In the genomic region with DNA sequence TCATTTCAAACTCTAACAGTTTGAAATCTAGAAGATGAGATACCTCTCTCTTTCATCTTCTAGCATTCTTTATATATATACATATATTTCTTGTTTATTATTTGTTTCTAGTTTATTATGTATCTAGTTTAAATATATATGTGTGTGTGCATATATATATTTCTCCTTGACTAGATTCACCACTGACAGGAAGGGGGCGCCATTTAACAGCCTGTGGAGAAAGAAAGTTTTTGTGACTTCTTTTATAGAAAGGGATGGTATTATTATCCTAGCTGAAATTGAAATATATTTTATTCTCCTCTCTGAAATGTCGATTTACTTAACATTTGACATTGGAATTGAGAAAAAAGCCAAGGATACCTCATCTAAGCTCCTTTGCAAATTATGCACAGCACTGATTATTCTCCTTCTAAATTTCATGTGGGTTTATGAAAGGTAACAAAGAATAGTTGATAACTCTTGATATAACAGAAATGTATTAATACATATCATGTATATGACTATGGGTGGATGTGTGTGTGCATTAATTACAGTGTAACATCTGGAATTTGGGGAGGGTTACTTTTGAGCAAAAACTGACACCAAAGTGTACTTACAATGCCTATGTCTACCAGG, we compare ENCODE assay signal across 8 cellular contexts.
DNase-seq lines count a peak whose midpoint lies in the region; ATAC-seq and TF ChIP-seq lines count a peak whose summit lies in the region.

No MANE protein-coding gene starts in this region.

- intact Hi-C loops in A673 (cut with micrococcal nuclease; ENCODE audit: unreplicated experiment): loop anchor here (1.0 to 5.0 kb wide), 4 partner anchors 313 to 1112 kb away; no protein-coding TSS in a partner anchor

- H3K14ac ChIP-seq in neuronal stem cell (ENCODE audit: low read length): no peak overlapping the region

- H3K9me3 ChIP-seq in A673 (ENCODE audit: low read depth, low read length, poor library complexity, severe bottlenecking) (no peaks in the 10 kb centered on the region), neuronal stem cell (replicated peaks in 1 of 2; ENCODE audit: control insufficient read depth in 2 of 2, insufficient read depth in 1 of 2, low read depth in 1 of 2, low read length in 2 of 2) (no peaks in the 10 kb centered on the region)

- WGBS in neuronal stem cell (ENCODE audit: extremely low coverage in 2 of 2, insufficient read length in 2 of 2, insufficient replicate concordance in 1 of 2), 2 donors: no CpG with 5 or more reads among the region's 2 CpGs

- DNase-seq in A673 (ENCODE audit: low spot score) (peak; percentile 65), NCI-H187 treated with DMSO at 0.1 percent for 48 hours (lab: John Stamatoyannopoulos, UW) (peak; percentile 35), fibroblast of gingiva (ENCODE audit: low read depth) (peak; percentile 52), neuronal stem cell (ENCODE audit: low spot score) (peak; percentile 52)

- no peak overlapping the region for H3K4me3 ChIP-seq in A673 (ENCODE audit: low read depth, low read length, poor library complexity, severe bottlenecking)
- H3K4me3 ChIP-seq in WI38 (ENCODE audit: low read depth, low read length): no peak overlapping the region
- no peak overlapping the region for H3K4me3 ChIP-seq in neuronal stem cell (ENCODE audit: low read length in 2 of 2)

- TF ChIP-seq CTCF in A673 (conservative IDR thresholded peaks at IDR 0.05; ENCODE audit: low read depth, low read length): peak; percentile 88
- TF ChIP-seq CTCF in GM12872 (IDR thresholded peaks at IDR 0.05; ENCODE audit: insufficient read depth, low read depth, low read length): peak; percentile 41; the same call in 2 of the 3 replicates
- TF ChIP-seq CTCF in WI38 (IDR thresholded peaks at IDR 0.05; ENCODE audit: low read depth, low read length): peak; percentile 31; the same call in 1 of the 2 replicates

- H2BK5ac ChIP-seq in neuronal stem cell (ENCODE audit: low read length): no peak overlapping the region

- no peak overlapping the region for H4K91ac ChIP-seq in neuronal stem cell (ENCODE audit: low read depth, low read length, poor library complexity)

- no peak overlapping the region for H2BK15ac ChIP-seq in neuronal stem cell (ENCODE audit: low read length)

- no TSS peak for BruUV-seq in A673 (replicated peaks; lab: Mats Ljungman, UMichigan)

- H3K36me3 ChIP-seq in A673 (ENCODE audit: insufficient read depth, low read length, poor library complexity, severe bottlenecking): no peaks in the 10 kb centered on the region
- no peaks in the 10 kb centered on the region for H3K36me3 ChIP-seq in neuronal stem cell (replicated peaks in 1 of 2; ENCODE audit: control insufficient read depth in 2 of 2, insufficient read depth in 2 of 2, low read length in 2 of 2)

- CTCF ChIA-PET in A673 (lab: Charles Lee): no interaction called here

- ATAC-seq in HG02678 (IDR thresholded peaks at IDR 0.05; ENCODE audit: unreplicated experiment): no peak
- no peak for ATAC-seq in GM18505 (IDR thresholded peaks at IDR 0.05; ENCODE audit: unreplicated experiment)

- no peak overlapping the region for H4K8ac ChIP-seq in neuronal stem cell (ENCODE audit: low read depth, low read length)

- POLR2A ChIA-PET in A673 (lab: Charles Lee; ENCODE audit: low non-redundant PET): no interaction called here

- H3K27ac ChIP-seq in A673 (ENCODE audit: low read depth, low read length, poor library complexity, severe bottlenecking): no peak overlapping the region
- H3K27ac ChIP-seq in neuronal stem cell (replicated peaks; ENCODE audit: low read length): no peak overlapping the region

- H3K4me1 ChIP-seq in A673 (ENCODE audit: insufficient read depth, low read length, poor library complexity, severe bottlenecking) (no peaks in the 10 kb centered on the region), neuronal stem cell (ENCODE audit: control insufficient read depth in 2 of 2, insufficient read depth in 1 of 2, low read depth in 1 of 2, low read length in 2 of 2) (no peaks in the 10 kb centered on the region)

- no peak overlapping the region for H3K18ac ChIP-seq in neuronal stem cell (ENCODE audit: low read length)

- H2BK120ac ChIP-seq in neuronal stem cell (ENCODE audit: low read depth, low read length): no peak overlapping the region

- H2AFZ ChIP-seq in neuronal stem cell (ENCODE audit: low read length): no peak overlapping the region

- H2BK12ac ChIP-seq in neuronal stem cell (ENCODE audit: low read length): no peak overlapping the region

- no peak overlapping the region for H3K4ac ChIP-seq in neuronal stem cell (ENCODE audit: low read length)

- H2AK5ac ChIP-seq in neuronal stem cell (ENCODE audit: low read depth, low read length): no peak overlapping the region

- H3K9ac ChIP-seq in neuronal stem cell (ENCODE audit: low read depth, low read length, poor library complexity): no peak overlapping the region

- H3K79me1 ChIP-seq in neuronal stem cell (ENCODE audit: low read depth, low read length): no peaks in the 10 kb centered on the region

- H3K27me3 ChIP-seq in A673 (replicated peaks; ENCODE audit: insufficient read depth, low read depth, low read length, poor library complexity): peaks cover 6% of the 10 kb centered on the region
- peaks cover 0 to 17% (median 0%) of the 10 kb centered on the region in 3 experiments for H3K27me3 ChIP-seq in neuronal stem cell (ENCODE audit: control insufficient read depth in 3 of 3, insufficient read depth in 3 of 3, low read depth in 1 of 3, low read length in 3 of 3)

- H3K4me2 ChIP-seq in neuronal stem cell (ENCODE audit: insufficient read depth, low read length, poor library complexity, severe bottlenecking): no peak overlapping the region

- H3K23ac ChIP-seq in neuronal stem cell (ENCODE audit: low read depth, low read length, poor library complexity): no peak overlapping the region

- TF ChIP-seq POLR2A in GM18505 (IDR thresholded peaks at IDR 0.05; ENCODE audit: borderline replicate concordance, extremely low read depth, insufficient read depth, insufficient read length): no peak

Comparison
In these comparisons a context has a peak if more than half of its experiments do, and no peak if none do; other contexts are left out.
1. CTCF ChIP-seq: peak in every context shown above with its lines; median percentile 88 in A673; 41 in GM12872; 31 in WI38.